9 cellular contexts compared by ENCODE assay signal in the genomic region with DNA sequence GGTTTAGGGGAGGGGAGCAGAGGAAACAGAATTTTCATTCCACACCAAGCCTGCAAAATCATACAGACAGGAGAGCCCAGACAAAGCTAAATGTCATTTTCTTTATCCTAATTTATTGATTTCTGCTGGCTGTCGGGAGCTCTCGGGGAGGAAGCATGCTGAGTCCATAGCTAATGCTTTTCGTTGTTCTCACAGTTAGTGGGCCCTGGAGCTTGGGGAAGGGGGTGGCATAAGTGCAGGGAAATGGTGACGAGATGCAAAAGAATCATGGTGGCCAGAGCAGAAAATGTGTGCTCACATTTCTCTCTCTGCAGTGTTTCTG.
DNase-seq lines count a peak whose midpoint lies in the region; ATAC-seq and TF ChIP-seq lines count a peak whose summit lies in the region.
"Had no signal": no experiment of that assay in that cellular context is flagged by ENCODE, and none has a peak within 500 bp of the region (broad histone marks: within the 10 kb centered on the region; RNA-seq: fewer than 3 reads in every experiment).

No MANE protein-coding gene starts in this region.

- ATAC-seq in natural killer cell (peak in 2 of 3 donors; percentile 3 to 9), GM21825 (IDR thresholded peaks at IDR 0.05; ENCODE audit: unreplicated experiment) (no peak), HG03108 (IDR thresholded peaks at IDR 0.05; ENCODE audit: unreplicated experiment) (no peak)

- peaks cover 0 to 5% of the 10 kb centered on the region in 2 donors for H3K27me3 Mint-ChIP-seq in natural killer cell (ENCODE audit: low read depth in 2 of 2)

- H3K4me3 ChIP-seq in BLaER1 (no peak overlapping the region), HUES64 (ENCODE audit: low read length) (no peak overlapping the region), brain microvascular endothelial cell (ENCODE audit: low read depth, low read length) (no peak overlapping the region)
- H3K4me3 ChIP-seq: ovary had no signal

- H3K9me3 ChIP-seq in BLaER1: no peaks in the 10 kb centered on the region
- no peaks in the 10 kb centered on the region for H3K9me3 ChIP-seq in HUES64 (ENCODE audit: insufficient read depth, low read depth, low read length)
- H3K9me3 ChIP-seq: ovary had no signal

- H4K20me1 ChIP-seq in BLaER1: no peaks in the 10 kb centered on the region

- in situ Hi-C loops in brain microvascular endothelial cell (cut with HindIII; ENCODE audit: low pct_ligation_motif_present, low sequenced_read_pairs): no loop called here

- H3K27me3 ChIP-seq in BLaER1: no peaks in the 10 kb centered on the region
- no peaks in the 10 kb centered on the region for H3K27me3 ChIP-seq in HUES64 (ENCODE audit: insufficient read depth, low read length)
- H3K27me3 ChIP-seq in brain microvascular endothelial cell (replicated peaks): no peaks in the 10 kb centered on the region
- H3K27me3 ChIP-seq: ovary had no signal

- H3K27ac Mint-ChIP-seq in natural killer cell: peak overlapping the region; percentile 86 to 92

- H3K4me1 ChIP-seq in BLaER1: peaks cover 56% of the 10 kb centered on the region
- peaks cover 17% of the 10 kb centered on the region for H3K4me1 ChIP-seq in HUES64 (ENCODE audit: insufficient read depth, low read length)

- no peaks in the 10 kb centered on the region for H3K9me3 Mint-ChIP-seq in natural killer cell

- peak overlapping the region; percentile 85 for H3K4me2 ChIP-seq in BLaER1

- H3K27ac ChIP-seq in BLaER1 (peak overlapping the region; percentile 85; the same call in 1 of the 2 replicates), HUES64 (ENCODE audit: low read depth, low read length) (peak overlapping the region; percentile 59), brain microvascular endothelial cell (peak overlapping the region; percentile 72)
- H3K27ac ChIP-seq: ovary had no signal

- no peak for TF ChIP-seq CTCF in brain microvascular endothelial cell (IDR thresholded peaks at IDR 0.05; ENCODE audit: low read depth, low read length, missing control alignments)
- TF ChIP-seq CTCF in natural killer cell (IDR thresholded peaks at IDR 0.05): no peak

- peak overlapping the region; percentile 84 for H3K4me3 Mint-ChIP-seq in natural killer cell

- no peak for DNase-seq in brain microvascular endothelial cell
- DNase-seq in natural killer cell: no peak
- DNase-seq in NCI-H524 (lab: John Stamatoyannopoulos, UW): no peak
- DNase-seq in NCI-H1436 (lab: John Stamatoyannopoulos, UW): no peak

- H3K36me3 ChIP-seq in BLaER1: no peaks in the 10 kb centered on the region
- no peaks in the 10 kb centered on the region for H3K36me3 ChIP-seq in HUES64 (ENCODE audit: insufficient read depth, low read length)
- H3K36me3 ChIP-seq in brain microvascular endothelial cell (replicated peaks): no peaks in the 10 kb centered on the region
- H3K36me3 ChIP-seq: ovary had no signal

- H3K4me1 Mint-ChIP-seq in natural killer cell: peaks cover 34 to 35% of the 10 kb centered on the region in 2 donors

- intact Hi-C loops in natural killer cell (cut with micrococcal nuclease): loop anchor here (1.0 to 5.0 kb wide), 3 partner anchors 14 to 86 kb away; no protein-coding TSS in a partner anchor

- WGBS in HUES64: 43% methylated on average over 4 of the region's 4 CpGs

- H3K9ac ChIP-seq in BLaER1: 0 out of 2 replicates have a peak overlapping the region, but pooled peaks have one; percentile 70
- H3K9ac ChIP-seq in HUES64 (ENCODE audit: low read depth, low read length): peak overlapping the region; percentile 43; the same call in 1 of the 2 replicates

- H3K36me3 Mint-ChIP-seq in natural killer cell: no peaks in the 10 kb centered on the region

Comparison
In these comparisons a context has a peak if more than half of its experiments do, and no peak if none do; other contexts are left out.
1. ATAC-seq: peak in natural killer cell (2 of 3); none in GM21825 (single experiment) and HG03108 (single experiment).
2. Peak in every context shown above with its lines, with median percentiles within 50 percentile points of each other: H3K27ac ChIP-seq.